In genomic region chr2:67389286-67389685, GRCh38 we compare ENCODE assay signal across 11 cellular contexts. TPM values are rescaled to one million over a fixed set of nuclear protein-coding genes. Genes with fewer than 3 reads are reported as not detected.
DNase-seq lines count a peak whose midpoint lies in the region; ATAC-seq and TF ChIP-seq lines count a peak whose summit lies in the region.
"Had no signal": no experiment of that assay in that cellular context is flagged by ENCODE, and none has a peak within 500 bp of the region (broad histone marks: within the 10 kb centered on the region; RNA-seq: fewer than 3 reads in every experiment).

No MANE protein-coding gene starts in this region.

- peaks cover 10% of the 10 kb centered on the region for H3K4me1 ChIP-seq in BE2C

- peak; percentile 24 for DNase-seq in COLO829 (ENCODE audit: low spot score)
- DNase-seq in fibroblast of the aortic adventitia (ENCODE audit: low read depth) = peak; percentile 85
- DNase-seq in osteocyte (ENCODE audit: extremely low spot score, unreplicated experiment) = no peak
- DNase-seq in DMS153 (lab: John Stamatoyannopoulos, UW) = no peak
- DNase-seq in NCI-H2029 (lab: John Stamatoyannopoulos, UW) = no peak
- DNase-seq in BE2C = no peak
- DNase-seq: activated CD4-positive, alpha-beta T cell treated with anti-CD3 and anti-CD28 coated beads, Interleukin-2, amount 50 U/mL, for 1 hour; CD4-positive, alpha-beta T cell; NCI-H1092 treated with DMSO at 0.1 percent for 48 hours had no signal

- no peaks in the 10 kb centered on the region for H3K9me3 ChIP-seq in BE2C

- H3K27me3 ChIP-seq in BE2C = no peaks in the 10 kb centered on the region

- H3K27me3 Mint-ChIP-seq in osteocyte (ENCODE audit: unreplicated experiment) = no peaks in the 10 kb centered on the region
- H3K27me3 Mint-ChIP-seq: CD4-positive, alpha-beta T cell had no signal

- no peaks in the 10 kb centered on the region for H3K9me3 Mint-ChIP-seq in osteocyte (ENCODE audit: unreplicated experiment)
- H3K9me3 Mint-ChIP-seq: CD4-positive, alpha-beta T cell had no signal

- H3K4me3 ChIP-seq in fibroblast of the aortic adventitia (ENCODE audit: low read depth, low read length) (no peak overlapping the region), BE2C (ENCODE audit: low read depth, low read length) (no peak overlapping the region)

- ATAC-seq in SK-N-SH treated with all-trans-retinoic acid at 6 μM for 48 hours = peak; percentile 84
- no peak for ATAC-seq in GM19397 (IDR thresholded peaks at IDR 0.05; ENCODE audit: unreplicated experiment)

- H3K4me3 Mint-ChIP-seq in osteocyte (ENCODE audit: unreplicated experiment) = no peak overlapping the region
- H3K4me3 Mint-ChIP-seq: CD4-positive, alpha-beta T cell had no signal

- peak overlapping the region; percentile 81 for H3K27ac Mint-ChIP-seq in osteocyte (ENCODE audit: unreplicated experiment)
- H3K27ac Mint-ChIP-seq: CD4-positive, alpha-beta T cell had no signal

- no peak for TF ChIP-seq CTCF in fibroblast of the aortic adventitia (IDR thresholded peaks at IDR 0.05; ENCODE audit: insufficient read depth, low read length)
- TF ChIP-seq CTCF in osteocyte (IDR thresholded peaks at IDR 0.05) = no peak
- TF ChIP-seq CTCF in BE2C (IDR thresholded peaks at IDR 0.05; ENCODE audit: low read depth, low read length) = no peak

- no peaks in the 10 kb centered on the region for H3K36me3 ChIP-seq in BE2C

- H3K4me1 Mint-ChIP-seq in osteocyte (ENCODE audit: unreplicated experiment) = peaks cover 45% of the 10 kb centered on the region

- peaks cover 3% of the 10 kb centered on the region for H3K36me3 Mint-ChIP-seq in osteocyte (ENCODE audit: unreplicated experiment)

TF ChIP-seq in SK-N-SH treated with all-trans-retinoic acid at 6 μM for 48 hours, 23 proteins besides CTCF, POLR2A, EP300 and RAD21:
- TF ChIP-seq GLIS3 (CRISPR knock-in tag; IDR thresholded peaks at IDR 0.05) (no peak), ISL1 (CRISPR knock-in tag; IDR thresholded peaks at IDR 0.05) (peak; percentile 47)
TF ChIP-seq in SK-N-SH treated with all-trans-retinoic acid at 6 μM for 48 hours: peak in this region for 1.

RNA-seq across cellular contexts. Expression of gene ETAA1, which starts 7.8 kb away (rescaled TPM):
- total RNA-seq in fibroblast of the aortic adventitia (ENCODE audit: low replicate concordance) (20.0 and 27.6 TPM in 2 replicates), osteocyte (16.2 and 17.0 TPM in 2 replicates)
- polyA plus RNA-seq in BE2C (2012; ENCODE audit: insufficient read depth, insufficient read length, low read depth) = 4.3 TPM

Comparison
In these comparisons a context has a peak if more than half of its experiments do, and no peak if none do; other contexts are left out.
1. DNase-seq: peak in COLO829 (single experiment) and fibroblast of the aortic adventitia (single experiment); none in osteocyte (single experiment), DMS153 (single experiment), NCI-H2029 (single experiment) and BE2C (single experiment).